In the genomic region with DNA sequence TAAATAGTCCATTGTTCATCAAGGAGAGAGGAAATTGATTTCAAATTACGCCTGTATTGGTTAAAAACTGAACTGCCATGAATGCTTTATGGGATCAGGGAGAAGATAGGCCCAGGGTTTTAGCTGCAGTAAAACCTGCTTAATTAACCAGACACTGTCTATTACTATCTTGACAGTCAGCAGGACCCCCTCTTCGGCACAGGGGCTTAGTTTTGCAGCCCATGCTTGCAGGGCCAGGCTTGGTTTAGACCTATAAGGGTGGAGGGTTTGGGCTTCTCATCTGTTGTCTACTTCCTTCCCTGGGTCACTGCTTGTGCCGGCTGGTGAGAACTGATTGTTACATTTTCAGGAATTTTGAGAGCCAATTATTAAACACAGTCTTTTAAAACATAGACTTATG, we compare ENCODE assay signal across 32 cellular contexts.
"Had no signal": no experiment of that assay in that cellular context is flagged by ENCODE, and none has a peak within 500 bp of the region (broad histone marks: within the 10 kb centered on the region; RNA-seq: fewer than 3 reads in every experiment).

No MANE protein-coding gene starts in this region.

- H3K27ac ChIP-seq: PC-9, RWPE1, VCaP had no signal

- H3K27me3 ChIP-seq: MG63 had no signal

- H3K4me3 ChIP-seq: MG63, PC-9 had no signal

- DNase-seq: activated CD4-positive, alpha-beta memory T cell treated with anti-CD3 and anti-CD28 coated beads, Interleukin-2, amount 10 ng/mL, durations not matched to agents 7 days and 5 days; activated CD4-positive, alpha-beta T cell treated with anti-CD3 and anti-CD28 coated beads for 1 hour; activated CD4-positive, alpha-beta T cell treated with anti-CD3 and anti-CD28 coated beads for 48 hours; activated CD4-positive, CD25-positive, alpha-beta regulatory T cell; activated CD8-positive, alpha-beta memory T cell treated with anti-CD3 and anti-CD28 coated beads for 24 hours; activated CD8-positive, alpha-beta memory T cell treated with anti-CD3 and anti-CD28 coated beads, Interleukin-2, amount 10 ng/mL, durations not matched to agents 7 days and 5 days; activated CD8-positive, alpha-beta memory T cell treated with anti-CD3 and anti-CD28 coated beads, Interleukin-2, amount 50 U/mL, for 48 hours; activated effector memory CD4-positive, alpha-beta T cell treated with Interleukin-2 at 50 U/mL for 16 hours; activated naive CD4-positive, alpha-beta T cell treated with anti-CD3 and anti-CD28 coated beads, Interleukin-2, amount 10 ng/mL, durations not matched to agents 7 days and 5 days; activated naive CD8-positive, alpha-beta T cell treated with anti-CD3 and anti-CD28 coated beads, Interleukin-2, amount 50 U/mL, for 24 hours; activated T-cell treated with anti-CD3 and anti-CD28 coated beads, Interleukin-2, amount 50 U/mL, for 48 hours; anterior cingulate cortex; Kasumi-1; KG1; MG63; NCI-H1048; NCI-H187; NCI-H2029 treated with DMSO at 0.1 percent for 48 hours; NCI-H2107; NCI-H2171 treated with DMSO at 0.1 percent for 48 hours; NCI-H2227 treated with DMSO at 0.1 percent for 48 hours; NCI-H446; NCI-H526 treated with DMSO at 0.1 percent for 48 hours; NCI-H774; PC-9; SIG-M5; SW 1271; T-helper 1 cell; T-helper 2 cell; T-helper 9 cell had no signal

- ATAC-seq: activated CD8-positive, alpha-beta memory T cell treated with anti-CD3 and anti-CD28 coated beads, Interleukin-2, amount 10 ng/mL, durations not matched to agents 7 days and 5 days; activated naive CD8-positive, alpha-beta T cell treated with anti-CD3 and anti-CD28 coated beads, Interleukin-2, amount 50 U/mL, for 24 hours had no signal

- H3K9me3 ChIP-seq: MG63 had no signal

- H3K36me3 ChIP-seq: MG63 had no signal
